ENCODE assay signal across 23 cellular contexts in genomic region chr1:172950528-172950927, GRCh38.
DNase-seq lines count a peak whose midpoint lies in the region; ATAC-seq, FAIRE-seq and TF ChIP-seq lines count a peak whose summit lies in the region.
"Had no signal": no experiment of that assay in that cellular context is flagged by ENCODE, and none has a peak within 500 bp of the region (broad histone marks: within the 10 kb centered on the region; RNA-seq: fewer than 3 reads in every experiment).

No MANE protein-coding gene starts in this region.

- FAIRE-seq in D721Med (lab: Jason Lieb, UNC) = peak; percentile 72
- FAIRE-seq: A549, G401.6, GM12891, GM19239 had no signal

- in situ Hi-C loops in ACHN (cut with HindIII; ENCODE audit: low pct_ligation_motif_present, low pct_unique_long_range_greater_than_20kb, low sequenced_read_pairs) = no loop called here

- H3K4me3 Mint-ChIP-seq in HFFc6 = no peak overlapping the region
- H3K4me3 Mint-ChIP-seq: CD14-positive monocyte; CD4-positive, alpha-beta memory T cell; CD4-positive, CD25-positive, alpha-beta regulatory T cell; CD8-positive, alpha-beta memory T cell had no signal

- peak overlapping the region; percentile 92 for H3K27ac Mint-ChIP-seq in HFFc6
- H3K27ac Mint-ChIP-seq: CD14-positive monocyte; CD4-positive, alpha-beta memory T cell; CD4-positive, CD25-positive, alpha-beta regulatory T cell; CD8-positive, alpha-beta memory T cell had no signal

- peaks cover 2% of the 10 kb centered on the region for H3K27me3 Mint-ChIP-seq in HFFc6 (ENCODE audit: insufficient read depth)

- ATAC-seq in GM21529 (IDR thresholded peaks at IDR 0.05; ENCODE audit: unreplicated experiment) (no peak), omental fat pad (ENCODE audit: low FRiP score) (no peak)
- ATAC-seq: A549 had no signal

- H3K4me3 ChIP-seq in LNCaP clone FGC (ENCODE audit: low read depth, low read length) = no peak overlapping the region
- no peak overlapping the region for H3K4me3 ChIP-seq in fibroblast of villous mesenchyme (ENCODE audit: low read depth, low read length)
- H3K4me3 ChIP-seq: A549, BLaER1 had no signal

- DNase-seq in D721Med (ENCODE audit: insufficient read length, low spot score) (no peak), HFFc6 (peak; percentile 36), LNCaP clone FGC (ENCODE audit: low read depth) (peak; percentile 38), fibroblast of villous mesenchyme (ENCODE audit: low read depth) (peak; percentile 52), NCI-H524 (lab: John Stamatoyannopoulos, UW) (no peak), ACHN (no peak), omental fat pad (ENCODE audit: low spot score) (no peak)
- DNase-seq: BE2C; C1 segment of cervical spinal cord; CD4-positive, alpha-beta memory T cell; CD4-positive, CD25-positive, alpha-beta regulatory T cell; CD8-positive, alpha-beta memory T cell; COR-L47; DMS79; DND-41; GF-D8 had no signal

- TF ChIP-seq CTCF in D721Med (IDR thresholded peaks at IDR 0.05; ENCODE audit: insufficient read depth, missing control alignments) (no peak), HFFc6 (IDR thresholded peaks at IDR 0.05) (no peak), LNCaP clone FGC (IDR thresholded peaks at IDR 0.05; ENCODE audit: control insufficient read depth, extremely low read depth, insufficient read depth) (no peak), fibroblast of villous mesenchyme (IDR thresholded peaks at IDR 0.05; ENCODE audit: insufficient read depth, low read depth, low read length) (no peak), omental fat pad (IDR thresholded peaks at IDR 0.05) (no peak)

- H3K9me3 Mint-ChIP-seq in HFFc6 = no peaks in the 10 kb centered on the region
- H3K9me3 Mint-ChIP-seq: CD14-positive monocyte; CD4-positive, alpha-beta memory T cell; CD4-positive, CD25-positive, alpha-beta regulatory T cell; CD8-positive, alpha-beta memory T cell had no signal

- peaks cover 100% of the 10 kb centered on the region for H3K4me1 Mint-ChIP-seq in HFFc6 (ENCODE audit: low read depth)

- no peaks in the 10 kb centered on the region for H3K36me3 Mint-ChIP-seq in HFFc6 (ENCODE audit: low read depth)
- H3K36me3 Mint-ChIP-seq: CD14-positive monocyte; CD4-positive, alpha-beta memory T cell; CD4-positive, CD25-positive, alpha-beta regulatory T cell; CD8-positive, alpha-beta memory T cell had no signal

Comparison
In these comparisons a context has a peak if more than half of its experiments do, and no peak if none do; other contexts are left out.
1. DNase-seq: peak in HFFc6 (single experiment), LNCaP clone FGC (single experiment) and fibroblast of villous mesenchyme (single experiment); none in D721Med (single experiment), NCI-H524 (0 of 2), ACHN (single experiment) and omental fat pad (single experiment).